1 cellular context compared by ENCODE assay signal in the genomic region with DNA sequence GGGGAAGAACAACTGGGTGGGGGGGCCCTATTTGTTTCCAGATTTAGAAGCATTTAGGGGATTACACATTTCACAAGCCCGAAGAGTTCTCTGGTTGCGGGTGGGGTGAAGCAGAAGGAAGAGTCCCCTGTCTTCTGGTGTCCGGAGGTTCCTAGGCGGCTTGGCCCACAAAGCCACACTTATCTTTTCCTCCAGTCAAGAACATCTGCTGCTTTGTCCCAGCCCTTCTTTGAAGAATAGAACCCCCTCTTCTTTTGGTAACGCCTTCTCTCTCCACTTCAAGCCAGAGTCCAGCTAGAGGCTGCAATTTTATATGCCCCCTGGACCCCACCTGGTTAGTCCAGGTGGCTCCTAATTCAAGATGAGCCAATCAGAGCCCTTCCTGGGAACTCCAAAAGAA.
TF ChIP-seq lines count a peak whose summit lies in the region.

No MANE protein-coding gene starts in this region.

TF ChIP-seq in K562, 482 proteins besides CTCF, POLR2A, EP300 and RAD21 (continued from another document):
- TF ChIP-seq, protein P1, sequence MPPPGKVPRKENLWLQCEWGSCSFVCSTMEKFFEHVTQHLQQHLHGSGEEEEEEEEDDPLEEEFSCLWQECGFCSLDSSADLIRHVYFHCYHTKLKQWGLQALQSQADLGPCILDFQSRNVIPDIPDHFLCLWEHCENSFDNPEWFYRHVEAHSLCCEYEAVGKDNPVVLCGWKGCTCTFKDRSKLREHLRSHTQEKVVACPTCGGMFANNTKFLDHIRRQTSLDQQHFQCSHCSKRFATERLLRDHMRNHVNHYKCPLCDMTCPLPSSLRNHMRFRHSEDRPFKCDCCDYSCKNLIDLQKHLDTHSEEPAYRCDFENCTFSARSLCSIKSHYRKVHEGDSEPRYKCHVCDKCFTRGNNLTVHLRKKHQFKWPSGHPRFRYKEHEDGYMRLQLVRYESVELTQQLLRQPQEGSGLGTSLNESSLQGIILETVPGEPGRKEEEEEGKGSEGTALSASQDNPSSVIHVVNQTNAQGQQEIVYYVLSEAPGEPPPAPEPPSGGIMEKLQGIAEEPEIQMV (tag; conservative IDR thresholded peaks at IDR 0.05; ENCODE audit: low read depth): no peak
- peak; percentile 28; the same call in 1 of the 2 replicates for TF ChIP-seq NCOR1 (IDR thresholded peaks at IDR 0.05)
- TF ChIP-seq ZNF408 (CRISPR knock-in tag; IDR thresholded peaks at IDR 0.05; ENCODE audit: low read depth): no peak
- TF ChIP-seq ZNF507 (tag; conservative IDR thresholded peaks at IDR 0.05): no peak
- TF ChIP-seq PTRF (tag; IDR thresholded peaks at IDR 0.05): no peak
- TF ChIP-seq MEIS2 (IDR thresholded peaks at IDR 0.05; ENCODE audit: partially characterized antibody): no peak
- TF ChIP-seq, protein P2, sequence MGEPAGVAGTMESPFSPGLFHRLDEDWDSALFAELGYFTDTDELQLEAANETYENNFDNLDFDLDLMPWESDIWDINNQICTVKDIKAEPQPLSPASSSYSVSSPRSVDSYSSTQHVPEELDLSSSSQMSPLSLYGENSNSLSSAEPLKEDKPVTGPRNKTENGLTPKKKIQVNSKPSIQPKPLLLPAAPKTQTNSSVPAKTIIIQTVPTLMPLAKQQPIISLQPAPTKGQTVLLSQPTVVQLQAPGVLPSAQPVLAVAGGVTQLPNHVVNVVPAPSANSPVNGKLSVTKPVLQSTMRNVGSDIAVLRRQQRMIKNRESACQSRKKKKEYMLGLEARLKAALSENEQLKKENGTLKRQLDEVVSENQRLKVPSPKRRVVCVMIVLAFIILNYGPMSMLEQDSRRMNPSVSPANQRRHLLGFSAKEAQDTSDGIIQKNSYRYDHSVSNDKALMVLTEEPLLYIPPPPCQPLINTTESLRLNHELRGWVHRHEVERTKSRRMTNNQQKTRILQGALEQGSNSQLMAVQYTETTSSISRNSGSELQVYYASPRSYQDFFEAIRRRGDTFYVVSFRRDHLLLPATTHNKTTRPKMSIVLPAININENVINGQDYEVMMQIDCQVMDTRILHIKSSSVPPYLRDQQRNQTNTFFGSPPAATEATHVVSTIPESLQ (CRISPR knock-in tag; IDR thresholded peaks at IDR 0.05): no peak
- 0 out of 2 replicates have a peak, but pooled peaks have one; percentile 5 for TF ChIP-seq NFIC (IDR thresholded peaks at IDR 0.05)
- TF ChIP-seq NFE2 (IDR thresholded peaks at IDR 0.05; ENCODE audit: low read depth): no peak
- TF ChIP-seq, protein P3, sequence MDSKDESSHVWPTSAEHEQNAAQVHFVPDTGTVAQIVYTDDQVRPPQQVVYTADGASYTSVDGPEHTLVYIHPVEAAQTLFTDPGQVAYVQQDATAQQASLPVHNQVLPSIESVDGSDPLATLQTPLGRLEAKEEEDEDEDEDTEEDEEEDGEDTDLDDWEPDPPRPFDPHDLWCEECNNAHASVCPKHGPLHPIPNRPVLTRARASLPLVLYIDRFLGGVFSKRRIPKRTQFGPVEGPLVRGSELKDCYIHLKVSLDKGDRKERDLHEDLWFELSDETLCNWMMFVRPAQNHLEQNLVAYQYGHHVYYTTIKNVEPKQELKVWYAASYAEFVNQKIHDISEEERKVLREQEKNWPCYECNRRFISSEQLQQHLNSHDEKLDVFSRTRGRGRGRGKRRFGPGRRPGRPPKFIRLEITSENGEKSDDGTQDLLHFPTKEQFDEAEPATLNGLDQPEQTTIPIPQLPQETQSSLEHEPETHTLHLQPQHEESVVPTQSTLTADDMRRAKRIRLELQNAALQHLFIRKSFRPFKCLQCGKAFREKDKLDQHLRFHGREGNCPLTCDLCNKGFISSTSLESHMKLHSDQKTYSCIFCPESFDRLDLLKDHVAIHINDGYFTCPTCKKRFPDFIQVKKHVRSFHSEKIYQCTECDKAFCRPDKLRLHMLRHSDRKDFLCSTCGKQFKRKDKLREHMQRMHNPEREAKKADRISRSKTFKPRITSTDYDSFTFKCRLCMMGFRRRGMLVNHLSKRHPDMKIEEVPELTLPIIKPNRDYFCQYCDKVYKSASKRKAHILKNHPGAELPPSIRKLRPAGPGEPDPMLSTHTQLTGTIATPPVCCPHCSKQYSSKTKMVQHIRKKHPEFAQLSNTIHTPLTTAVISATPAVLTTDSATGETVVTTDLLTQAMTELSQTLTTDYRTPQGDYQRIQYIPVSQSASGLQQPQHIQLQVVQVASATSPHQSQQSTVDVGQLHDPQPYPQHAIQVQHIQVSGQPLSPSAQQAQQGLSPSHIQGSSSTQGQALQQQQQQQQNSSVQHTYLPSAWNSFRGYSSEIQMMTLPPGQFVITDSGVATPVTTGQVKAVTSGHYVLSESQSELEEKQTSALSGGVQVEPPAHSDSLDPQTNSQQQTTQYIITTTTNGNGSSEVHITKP (IDR thresholded peaks at IDR 0.05; ENCODE audit: partially characterized antibody): peak; percentile 86
- TF ChIP-seq, protein P4, sequence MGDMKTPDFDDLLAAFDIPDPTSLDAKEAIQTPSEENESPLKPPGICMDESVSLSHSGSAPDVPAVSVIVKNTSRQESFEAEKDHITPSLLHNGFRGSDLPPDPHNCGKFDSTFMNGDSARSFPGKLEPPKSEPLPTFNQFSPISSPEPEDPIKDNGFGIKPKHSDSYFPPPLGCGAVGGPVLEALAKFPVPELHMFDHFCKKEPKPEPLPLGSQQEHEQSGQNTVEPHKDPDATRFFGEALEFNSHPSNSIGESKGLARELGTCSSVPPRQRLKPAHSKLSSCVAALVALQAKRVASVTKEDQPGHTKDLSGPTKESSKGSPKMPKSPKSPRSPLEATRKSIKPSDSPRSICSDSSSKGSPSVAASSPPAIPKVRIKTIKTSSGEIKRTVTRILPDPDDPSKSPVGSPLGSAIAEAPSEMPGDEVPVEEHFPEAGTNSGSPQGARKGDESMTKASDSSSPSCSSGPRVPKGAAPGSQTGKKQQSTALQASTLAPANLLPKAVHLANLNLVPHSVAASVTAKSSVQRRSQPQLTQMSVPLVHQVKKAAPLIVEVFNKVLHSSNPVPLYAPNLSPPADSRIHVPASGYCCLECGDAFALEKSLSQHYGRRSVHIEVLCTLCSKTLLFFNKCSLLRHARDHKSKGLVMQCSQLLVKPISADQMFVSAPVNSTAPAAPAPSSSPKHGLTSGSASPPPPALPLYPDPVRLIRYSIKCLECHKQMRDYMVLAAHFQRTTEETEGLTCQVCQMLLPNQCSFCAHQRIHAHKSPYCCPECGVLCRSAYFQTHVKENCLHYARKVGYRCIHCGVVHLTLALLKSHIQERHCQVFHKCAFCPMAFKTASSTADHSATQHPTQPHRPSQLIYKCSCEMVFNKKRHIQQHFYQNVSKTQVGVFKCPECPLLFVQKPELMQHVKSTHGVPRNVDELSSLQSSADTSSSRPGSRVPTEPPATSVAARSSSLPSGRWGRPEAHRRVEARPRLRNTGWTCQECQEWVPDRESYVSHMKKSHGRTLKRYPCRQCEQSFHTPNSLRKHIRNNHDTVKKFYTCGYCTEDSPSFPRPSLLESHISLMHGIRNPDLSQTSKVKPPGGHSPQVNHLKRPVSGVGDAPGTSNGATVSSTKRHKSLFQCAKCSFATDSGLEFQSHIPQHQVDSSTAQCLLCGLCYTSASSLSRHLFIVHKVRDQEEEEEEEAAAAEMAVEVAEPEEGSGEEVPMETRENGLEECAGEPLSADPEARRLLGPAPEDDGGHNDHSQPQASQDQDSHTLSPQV (IDR thresholded peaks at IDR 0.05): 0 out of 2 replicates have a peak, but pooled peaks have one; percentile 33
- no peak for TF ChIP-seq ELF4 (CRISPR knock-in tag; IDR thresholded peaks at IDR 0.05)
- TF ChIP-seq POLR2AphosphoS5 (IDR thresholded peaks at IDR 0.05; ENCODE audit: control insufficient read depth, insufficient read depth, low read depth, low read length): peak; percentile 57; the same call in 1 of the 2 replicates
